ENCODE assay signal across 20 cellular contexts in genomic region chr2:36178384-36178783, GRCh38.
DNase-seq lines count a peak whose midpoint lies in the region; ATAC-seq and TF ChIP-seq lines count a peak whose summit lies in the region.
"Had no signal": no experiment of that assay in that cellular context is flagged by ENCODE, and none has a peak within 500 bp of the region (broad histone marks: within the 10 kb centered on the region; RNA-seq: fewer than 3 reads in every experiment).

No MANE protein-coding gene starts in this region.

- in situ Hi-C loops in astrocyte of the spinal cord (cut with HindIII; ENCODE audit: low sequenced_read_pairs), result no loop called here

- no peak for TF ChIP-seq CTCF in astrocyte of the spinal cord (IDR thresholded peaks at IDR 0.05; ENCODE audit: low read depth, low read length)

- H3K4me1 Mint-ChIP-seq in activated naive CD4-positive, alpha-beta T cell treated with anti-CD3 and anti-CD28 coated beads, Interleukin-2, amount 50 U/mL, for 24 hours, result no peaks in the 10 kb centered on the region
- H3K4me1 Mint-ChIP-seq in stimulated activated naive B cell treated with anti-CD40 and anti-IgM and Interleukin-4, amounts not matched to agents 10 μg/mL and 1 μg/mL and 100 μg/mL, for 72 hours, result no peaks in the 10 kb centered on the region
- H3K4me1 Mint-ChIP-seq: CD4-positive, alpha-beta memory T cell; IgD-negative memory B cell had no signal

- no peaks in the 10 kb centered on the region for H3K9me3 Mint-ChIP-seq in activated naive CD4-positive, alpha-beta T cell treated with anti-CD3 and anti-CD28 coated beads, Interleukin-2, amount 50 U/mL, for 24 hours
- H3K9me3 Mint-ChIP-seq in stimulated activated naive B cell treated with anti-CD40 and anti-IgM and Interleukin-4, amounts not matched to agents 10 μg/mL and 1 μg/mL and 100 μg/mL, for 72 hours, result no peaks in the 10 kb centered on the region
- H3K9me3 Mint-ChIP-seq: IgD-negative memory B cell had no signal

- H3K27me3 Mint-ChIP-seq in activated naive CD4-positive, alpha-beta T cell treated with anti-CD3 and anti-CD28 coated beads, Interleukin-2, amount 50 U/mL, for 24 hours, result no peaks in the 10 kb centered on the region
- H3K27me3 Mint-ChIP-seq in stimulated activated naive B cell treated with anti-CD40 and anti-IgM and Interleukin-4, amounts not matched to agents 10 μg/mL and 1 μg/mL and 100 μg/mL, for 72 hours, result peaks cover 0 to 10% of the 10 kb centered on the region in 2 donors
- H3K27me3 Mint-ChIP-seq: CD4-positive, alpha-beta memory T cell had no signal

- no peak overlapping the region for H3K4me3 ChIP-seq in astrocyte of the spinal cord (ENCODE audit: low read depth, low read length)
- H3K4me3 ChIP-seq: BLaER1 treated with 17β-estradiol and CSF1 and Interleukin-3, amounts not matched to agents 10 nM and 100 nM had no signal

- H3K36me3 Mint-ChIP-seq in activated naive CD4-positive, alpha-beta T cell treated with anti-CD3 and anti-CD28 coated beads, Interleukin-2, amount 50 U/mL, for 24 hours, result no peaks in the 10 kb centered on the region
- no peaks in the 10 kb centered on the region for H3K36me3 Mint-ChIP-seq in stimulated activated naive B cell treated with anti-CD40 and anti-IgM and Interleukin-4, amounts not matched to agents 10 μg/mL and 1 μg/mL and 100 μg/mL, for 72 hours
- H3K36me3 Mint-ChIP-seq: CD4-positive, alpha-beta memory T cell; IgD-negative memory B cell had no signal

- H3K4me3 Mint-ChIP-seq in activated naive CD4-positive, alpha-beta T cell treated with anti-CD3 and anti-CD28 coated beads, Interleukin-2, amount 50 U/mL, for 24 hours, result no peak overlapping the region
- H3K4me3 Mint-ChIP-seq in stimulated activated naive B cell treated with anti-CD40 and anti-IgM and Interleukin-4, amounts not matched to agents 10 μg/mL and 1 μg/mL and 100 μg/mL, for 72 hours, result no peak overlapping the region
- H3K4me3 Mint-ChIP-seq: CD4-positive, alpha-beta memory T cell; IgD-negative memory B cell had no signal

- DNase-seq in activated naive CD4-positive, alpha-beta T cell treated with anti-CD3 and anti-CD28 coated beads, Interleukin-2, amount 50 U/mL, for 16 hours, result no peak
- DNase-seq in astrocyte of the spinal cord (ENCODE audit: low read depth, low spot score) (peak; percentile 36), inferior parietal cortex (ENCODE audit: extremely low spot score) (peak; percentile 15), sciatic nerve (ENCODE audit: low spot score) (no peak)
- DNase-seq in stimulated activated CD4-positive, alpha-beta T cell treated with anti-CD3 and anti-CD28 coated beads, Interleukin-15, amount 100 ng/mL, for 24 hours, result no peak
- no peak for DNase-seq in stimulated activated naive B cell treated with anti-CD40 and anti-IgM and Interleukin-4, amounts not matched to agents 10 μg/mL and 1 μg/mL and 100 μg/mL, for 72 hours
- DNase-seq: ACHN; Calu3; CD4-positive, alpha-beta memory T cell; NCI-H1694 treated with DMSO at 0.1 percent for 48 hours; NCI-H2081 treated with DMSO at 0.1 percent for 48 hours; NCI-H2171 treated with DMSO at 0.1 percent for 48 hours; NCI-H524 treated with DMSO at 0.1 percent for 48 hours; NCI-H82; OCI-M1 had no signal

- H3K27ac Mint-ChIP-seq in activated naive CD4-positive, alpha-beta T cell treated with anti-CD3 and anti-CD28 coated beads, Interleukin-2, amount 50 U/mL, for 24 hours, result peak overlapping the region; percentile 18
- no peak overlapping the region for H3K27ac Mint-ChIP-seq in stimulated activated naive B cell treated with anti-CD40 and anti-IgM and Interleukin-4, amounts not matched to agents 10 μg/mL and 1 μg/mL and 100 μg/mL, for 72 hours
- H3K27ac Mint-ChIP-seq: CD4-positive, alpha-beta memory T cell; IgD-negative memory B cell had no signal

- ATAC-seq in sciatic nerve (peak; percentile 84), GM18858 (IDR thresholded peaks at IDR 0.05; ENCODE audit: unreplicated experiment) (no peak)
- ATAC-seq in stimulated activated naive B cell treated with anti-CD40 and anti-IgM and Interleukin-4, amounts not matched to agents 10 μg/mL and 1 μg/mL and 100 μg/mL, for 72 hours (replicated peaks), result no peak
- ATAC-seq: Right ventricle myocardium inferior had no signal

- intact Hi-C loops in sciatic nerve (cut with DNase I), result no loop called here

Comparison
In these comparisons a context has a peak if more than half of its experiments do, and no peak if none do; other contexts are left out.
1. DNase-seq: peak in astrocyte of the spinal cord (single experiment) and inferior parietal cortex (single experiment); none in activated naive CD4-positive, alpha-beta T cell treated with anti-CD3 and anti-CD28 coated beads, Interleukin-2, amount 50 U/mL, for 16 hours (single experiment), sciatic nerve (single experiment), stimulated activated CD4-positive, alpha-beta T cell treated with anti-CD3 and anti-CD28 coated beads, Interleukin-15, amount 100 ng/mL, for 24 hours (single experiment) and stimulated activated naive B cell treated with anti-CD40 and anti-IgM and Interleukin-4, amounts not matched to agents 10 μg/mL and 1 μg/mL and 100 μg/mL, for 72 hours (single experiment).